In genomic region chr6:37819177-37819801, GRCh38 we compare ENCODE assay signal across 8 cellular contexts. TPM values are rescaled to one million over a fixed set of nuclear protein-coding genes. Genes with fewer than 3 reads are reported as not detected.
A peak's percentile ranks its signal among the peaks of the same experiment; 100 is the strongest.
DNase-seq lines count a peak whose midpoint lies in the region; ATAC-seq, FAIRE-seq and TF ChIP-seq lines count a peak whose summit lies in the region.

Gene ZFAND3 (plus strand): TSS chr6:37819727. CDS start chr6:37819946, 219 bp downstream.

- H3K4me1 Mint-ChIP-seq in T-helper 2 cell treated with Interferon-gamma antibody and Interleukin-4, amounts not matched to agents 5 μg/mL and 100 μg/mL, for 36 hours (ENCODE audit: low read depth) = peaks cover 38% of the 10 kb centered on the region

- no peaks in the 10 kb centered on the region for H3K9me3 Mint-ChIP-seq in T-helper 2 cell treated with Interferon-gamma antibody and Interleukin-4, amounts not matched to agents 5 μg/mL and 100 μg/mL, for 36 hours

- TF ChIP-seq CTCF in ascending aorta (IDR thresholded peaks at IDR 0.05) = no peak

- no peak for TF ChIP-seq POLR2A in GM18505 (IDR thresholded peaks at IDR 0.05; ENCODE audit: borderline replicate concordance, extremely low read depth, insufficient read depth, insufficient read length)

- DNase-seq in NCI-H1930 (lab: John Stamatoyannopoulos, UW) = peak; percentile 94 to 97
- peak; percentile 95 for DNase-seq in T-helper 2 cell treated with Interferon-gamma antibody and Interleukin-4, amounts not matched to agents 5 μg/mL and 100 μg/mL, for 36 hours (ENCODE audit: low spot score)
- DNase-seq in ascending aorta (ENCODE audit: low spot score in 2 of 2) = peak; percentile 78 to 98
- DNase-seq in right cardiac atrium = peak; percentile 98 to 99 (median 99)
- peak; percentile 84 for DNase-seq in pulmonary artery endothelial cell (ENCODE audit: low read depth, low spot score)
- DNase-seq in urothelium cell line (ENCODE audit: low spot score) = peak; percentile 97

- H3K27ac ChIP-seq in ascending aorta (peak within 1 kb of the TSS; percentile 91), right cardiac atrium (ENCODE audit: low read length) (peak within 1 kb of the TSS; percentile 96)

- ATAC-seq in GM18505 (IDR thresholded peaks at IDR 0.05; ENCODE audit: unreplicated experiment) (peak; percentile 74), HG02973 (IDR thresholded peaks at IDR 0.05; ENCODE audit: unreplicated experiment) (peak; percentile 78), right cardiac atrium (peak; percentile 97 to 98)

- H3K27me3 ChIP-seq in ascending aorta (no peaks in the 10 kb centered on the region), right cardiac atrium (ENCODE audit: control insufficient read depth, insufficient read depth) (no peaks in the 10 kb centered on the region)

- intact Hi-C loops in ascending aorta (cut with DNase I) = loop anchor here (1.0 to 5.0 kb wide), 3 partner anchors 28 to 122 kb away; partner anchors contain the start of gene MDGA1
- intact Hi-C loops in right cardiac atrium (cut with DNase I) = no loop called here

- H3K4me3 ChIP-seq in ascending aorta = peak within 1 kb of the TSS; percentile 60 to 92
- peak within 1 kb of the TSS; percentile 98 for H3K4me3 ChIP-seq in right cardiac atrium (ENCODE audit: low read length)

- H3K4me1 ChIP-seq in ascending aorta (peaks cover 0 to 28% of the 10 kb centered on the region in 2 donors), right cardiac atrium (ENCODE audit: control insufficient read depth, insufficient read depth, low read length) (peaks cover 16% of the 10 kb centered on the region)

- H3K36me3 ChIP-seq in ascending aorta = no peaks in the 10 kb centered on the region

- H3K27ac Mint-ChIP-seq in T-helper 2 cell treated with Interferon-gamma antibody and Interleukin-4, amounts not matched to agents 5 μg/mL and 100 μg/mL, for 36 hours = peak within 1 kb of the TSS; percentile 98

- no peaks in the 10 kb centered on the region for H3K9me3 ChIP-seq in ascending aorta
- H3K9me3 ChIP-seq in right cardiac atrium (ENCODE audit: control insufficient read depth, low read length) = no peaks in the 10 kb centered on the region

- H3K36me3 Mint-ChIP-seq in T-helper 2 cell treated with Interferon-gamma antibody and Interleukin-4, amounts not matched to agents 5 μg/mL and 100 μg/mL, for 36 hours (ENCODE audit: low read depth) = peaks cover 3% of the 10 kb centered on the region

- H3K4me3 Mint-ChIP-seq in T-helper 2 cell treated with Interferon-gamma antibody and Interleukin-4, amounts not matched to agents 5 μg/mL and 100 μg/mL, for 36 hours = peak within 1 kb of the TSS; percentile 95

- under 1% methylated on average over 64 of the region's 64 CpGs for WGBS in right cardiac atrium

- peak; percentile 20 for FAIRE-seq in urothelium cell line (lab: Jason Lieb, UNC)

- peaks cover 10% of the 10 kb centered on the region for H3K27me3 Mint-ChIP-seq in T-helper 2 cell treated with Interferon-gamma antibody and Interleukin-4, amounts not matched to agents 5 μg/mL and 100 μg/mL, for 36 hours (ENCODE audit: low read depth)

RNA-seq across cellular contexts. Expression of gene ZFAND3, which starts in this region (rescaled TPM):
- 32.7 TPM for total RNA-seq in ascending aorta
- 10 to 100 TPM; 65.2 to 91.4 (median 80.7) TPM for total RNA-seq in right cardiac atrium
- 50.1 TPM for polyA plus RNA-seq in right cardiac atrium
- 20.3 and 23.5 TPM in 2 replicates for total RNA-seq in pulmonary artery endothelial cell

Comparison
In these comparisons a context has a peak if more than half of its experiments do, and no peak if none do; other contexts are left out.
1. Peak in every context shown above with its lines: DNase-seq, ATAC-seq, H3K4me3 ChIP-seq and H3K27ac ChIP-seq.